In genomic region chr4:2249526-2249991, GRCh38 we compare ENCODE assay signal across 18 cellular contexts. TPM values are rescaled to one million over a fixed set of nuclear protein-coding genes. Genes with fewer than 3 reads are reported as not detected.
DNase-seq lines count a peak whose midpoint lies in the region; ATAC-seq and TF ChIP-seq lines count a peak whose summit lies in the region.
"Had no signal": no experiment of that assay in that cellular context is flagged by ENCODE, and none has a peak within 500 bp of the region (broad histone marks: within the 10 kb centered on the region; RNA-seq: fewer than 3 reads in every experiment).

No MANE protein-coding gene starts in this region.

- H3K9me3 ChIP-seq in heart right ventricle (no peaks in the 10 kb centered on the region), esophagus muscularis mucosa (no peaks in the 10 kb centered on the region)
- H3K9me3 ChIP-seq: HAP-1 had no signal

- no peaks in the 10 kb centered on the region for H3K9me3 Mint-ChIP-seq in stimulated activated effector memory CD8-positive, alpha-beta T cell treated with anti-CD3 and anti-CD28 coated beads, Interleukin-12 subunit alpha, Interleukin-12 subunit beta, amount 100 ng/mL, for 72 hours
- H3K9me3 Mint-ChIP-seq: activated CD4-positive, alpha-beta T cell treated with anti-CD3 and anti-CD28 coated beads, Interleukin-2, amount 10 ng/mL, durations not matched to agents 7 days and 5 days; activated naive CD8-positive, alpha-beta T cell treated with anti-CD3 and anti-CD28 coated beads, Interleukin-2, amount 10 ng/mL, durations not matched to agents 7 days and 5 days; CD8-positive, alpha-beta T cell; naive B cell; stimulated activated naive B cell treated with anti-CD40 and anti-IgM and Interleukin-4, amounts not matched to agents 10 μg/mL and 1 μg/mL and 100 μg/mL, for 72 hours had no signal

- no peak for ATAC-seq in left cardiac atrium
- ATAC-seq in heart right ventricle, result no peak
- no peak for ATAC-seq in stimulated activated effector memory CD8-positive, alpha-beta T cell treated with anti-CD3 and anti-CD28 coated beads, Interleukin-12 subunit alpha, Interleukin-12 subunit beta, amount 100 ng/mL, for 72 hours
- ATAC-seq in GM18502 (IDR thresholded peaks at IDR 0.05; ENCODE audit: poor library complexity, unreplicated experiment), result no peak
- ATAC-seq: CD8-positive, alpha-beta T cell; stimulated activated naive B cell treated with anti-CD40 and anti-IgM and Interleukin-4, amounts not matched to agents 10 μg/mL and 1 μg/mL and 100 μg/mL, for 72 hours had no signal

- peaks cover 5 to 79% (median 45%) of the 10 kb centered on the region in 9 donors for H3K36me3 ChIP-seq in heart right ventricle
- H3K36me3 ChIP-seq in esophagus muscularis mucosa, result peaks cover 43 to 82% (median 79%) of the 10 kb centered on the region in 4 donors
- H3K36me3 ChIP-seq: HAP-1 had no signal

- 91 to 92% methylated on average over 15 of the region's 15 CpGs for WGBS in heart right ventricle, 2 donors
- WGBS in esophagus muscularis mucosa, result 83% methylated on average over 4 of the region's 15 CpGs

- intact Hi-C loops in left cardiac atrium (cut with DNase I) (loop anchor here in 1 of 2 donors (10.0 kb wide), 1 partner anchor 165 kb away; the partner anchor contains the start of genes CFAP99 and ZFYVE28), heart right ventricle (cut with DNase I) (loop anchor here in 1 of 10 donors (10.0 kb wide), 1 partner anchor 105 kb away; no protein-coding TSS in a partner anchor), esophagus muscularis mucosa (cut with DNase I) (no loop called here)

- peaks cover 12% of the 10 kb centered on the region for H3K36me3 Mint-ChIP-seq in stimulated activated effector memory CD8-positive, alpha-beta T cell treated with anti-CD3 and anti-CD28 coated beads, Interleukin-12 subunit alpha, Interleukin-12 subunit beta, amount 100 ng/mL, for 72 hours
- H3K36me3 Mint-ChIP-seq: activated naive CD8-positive, alpha-beta T cell treated with anti-CD3 and anti-CD28 coated beads, Interleukin-2, amount 10 ng/mL, durations not matched to agents 7 days and 5 days; naive B cell had no signal

- H3K4me1 Mint-ChIP-seq in stimulated activated effector memory CD8-positive, alpha-beta T cell treated with anti-CD3 and anti-CD28 coated beads, Interleukin-12 subunit alpha, Interleukin-12 subunit beta, amount 100 ng/mL, for 72 hours, result peaks cover 15% of the 10 kb centered on the region
- H3K4me1 Mint-ChIP-seq: stimulated activated naive B cell treated with anti-CD40 and anti-IgM and Interleukin-4, amounts not matched to agents 10 μg/mL and 1 μg/mL and 100 μg/mL, for 72 hours had no signal

- peak overlapping the region; percentile 26 for H3K27ac Mint-ChIP-seq in stimulated activated effector memory CD8-positive, alpha-beta T cell treated with anti-CD3 and anti-CD28 coated beads, Interleukin-12 subunit alpha, Interleukin-12 subunit beta, amount 100 ng/mL, for 72 hours
- H3K27ac Mint-ChIP-seq: activated CD4-positive, alpha-beta T cell treated with anti-CD3 and anti-CD28 coated beads, Interleukin-2, amount 10 ng/mL, durations not matched to agents 7 days and 5 days; activated naive CD8-positive, alpha-beta T cell treated with anti-CD3 and anti-CD28 coated beads, Interleukin-2, amount 10 ng/mL, durations not matched to agents 7 days and 5 days; CD8-positive, alpha-beta T cell; naive B cell; stimulated activated naive B cell treated with anti-CD40 and anti-IgM and Interleukin-4, amounts not matched to agents 10 μg/mL and 1 μg/mL and 100 μg/mL, for 72 hours had no signal

- no peak for TF ChIP-seq EP300 in esophagus muscularis mucosa (IDR thresholded peaks at IDR 0.05)

- H3K4me3 Mint-ChIP-seq in stimulated activated effector memory CD8-positive, alpha-beta T cell treated with anti-CD3 and anti-CD28 coated beads, Interleukin-12 subunit alpha, Interleukin-12 subunit beta, amount 100 ng/mL, for 72 hours, result no peak overlapping the region
- H3K4me3 Mint-ChIP-seq: activated CD4-positive, alpha-beta T cell treated with anti-CD3 and anti-CD28 coated beads, Interleukin-2, amount 10 ng/mL, durations not matched to agents 7 days and 5 days; activated naive CD8-positive, alpha-beta T cell treated with anti-CD3 and anti-CD28 coated beads, Interleukin-2, amount 10 ng/mL, durations not matched to agents 7 days and 5 days; CD8-positive, alpha-beta T cell; stimulated activated naive B cell treated with anti-CD40 and anti-IgM and Interleukin-4, amounts not matched to agents 10 μg/mL and 1 μg/mL and 100 μg/mL, for 72 hours had no signal

- H3K27ac ChIP-seq in heart right ventricle (no peak overlapping the region), esophagus muscularis mucosa (replicated peaks in 1 of 4) (no peak overlapping the region)

- H3K4me1 ChIP-seq in heart right ventricle, result peaks cover 6 to 33% (median 26%) of the 10 kb centered on the region in 9 donors
- H3K4me1 ChIP-seq in esophagus muscularis mucosa, result peaks cover 15 to 30% (median 20%) of the 10 kb centered on the region in 4 donors

- no peaks in the 10 kb centered on the region for H3K27me3 ChIP-seq in heart right ventricle
- H3K27me3 ChIP-seq in esophagus muscularis mucosa, result no peaks in the 10 kb centered on the region

- TF ChIP-seq POLR2A in esophagus muscularis mucosa (IDR thresholded peaks at IDR 0.05; ENCODE audit: low read depth), result no peak

- H3K4me3 ChIP-seq in heart right ventricle, result no peak overlapping the region
- no peak overlapping the region for H3K4me3 ChIP-seq in esophagus muscularis mucosa
- H3K4me3 ChIP-seq: HAP-1 had no signal

- DNase-seq in left cardiac atrium (peak; percentile 15), heart right ventricle (no peak), HPDE6-E6E7 (ENCODE audit: extremely low spot score) (peak; percentile 60), esophagus muscularis mucosa (ENCODE audit: extremely low spot score) (peak; percentile 89), mesenteric fat pad (ENCODE audit: low spot score) (no peak)
- no peak for DNase-seq in stimulated activated effector memory CD8-positive, alpha-beta T cell treated with anti-CD3 and anti-CD28 coated beads, Interleukin-12 subunit alpha, Interleukin-12 subunit beta, amount 100 ng/mL, for 72 hours (ENCODE audit: low spot score in 2 of 2)
- no peak for DNase-seq in central memory CD4-positive, alpha-beta T cell
- DNase-seq: activated CD4-positive, alpha-beta T cell treated with anti-CD3 and anti-CD28 coated beads, Interleukin-2, amount 10 ng/mL, durations not matched to agents 7 days and 5 days; activated naive CD8-positive, alpha-beta T cell treated with anti-CD3 and anti-CD28 coated beads, Interleukin-2, amount 10 ng/mL, durations not matched to agents 7 days and 5 days; KG1; naive B cell; NCI-H2029 treated with DMSO at 0.1 percent for 48 hours; stimulated activated CD4-positive, alpha-beta T cell treated with anti-CD3 and anti-CD28 coated beads, Interleukin-12 subunit alpha, Interleukin-12 subunit beta, amount 100 ng/mL, for 4 hours; stimulated activated naive B cell treated with anti-CD40 and anti-IgM and Interleukin-4, amounts not matched to agents 10 μg/mL and 1 μg/mL and 100 μg/mL, for 72 hours; trophoblast cell had no signal

- TF ChIP-seq CTCF in heart right ventricle (IDR thresholded peaks at IDR 0.05), result no peak
- TF ChIP-seq CTCF in esophagus muscularis mucosa (IDR thresholded peaks at IDR 0.05), result no peak

RNA-seq across cellular contexts. Expression of gene HAUS3, which starts 7.6 kb away (rescaled TPM):
- total RNA-seq in left cardiac atrium (1 to 10 TPM; 6.7 to 7.3 TPM), heart right ventricle (1 to 10 TPM; 4.0 to 7.3 (median 6.5) TPM), esophagus muscularis mucosa (10 to 100 TPM in 3 of 4 donors, 1 to 10 TPM in 1; 9.9 to 14.1 (median 11.3) TPM), mesenteric fat pad (12.7 TPM)
- polyA plus RNA-seq in heart right ventricle, result 10 to 100 TPM in 1 of 2 donors, 1 to 10 TPM in 1; 3.5 to 10.5 TPM

RNA-seq across cellular contexts. Expression of gene POLN, which starts 7.6 kb away (rescaled TPM):
- total RNA-seq in left cardiac atrium, result 1 to 10 TPM; 2.4 to 6.3 TPM
- 1 to 10 TPM; 1.3 to 3.1 (median 2.1) TPM for total RNA-seq in heart right ventricle
- 1 to 10 TPM in 1 of 2 donors, under 1 TPM in 1; 0.97 to 2.4 TPM for polyA plus RNA-seq in heart right ventricle
- total RNA-seq in esophagus muscularis mucosa, result 1 to 10 TPM; 1.2 to 3.3 (median 2.7) TPM
- 12.8 TPM for total RNA-seq in mesenteric fat pad

RNA-seq across cellular contexts. Expression of gene MXD4, which starts 12.3 kb away (rescaled TPM):
- total RNA-seq in left cardiac atrium, result 10 to 100 TPM; 27.7 to 46.9 TPM
- 10 to 100 TPM; 19.1 to 44.2 (median 27.9) TPM for total RNA-seq in heart right ventricle
- polyA plus RNA-seq in heart right ventricle, result 10 to 100 TPM; 29.6 to 82.2 TPM
- 10 to 100 TPM; 38.8 to 86.4 (median 59.2) TPM for total RNA-seq in esophagus muscularis mucosa
- 61.3 TPM for total RNA-seq in mesenteric fat pad

Comparison
In these comparisons a context has a peak if more than half of its experiments do, and no peak if none do; other contexts are left out.
1. DNase-seq: peak in left cardiac atrium (single experiment), HPDE6-E6E7 (single experiment) and esophagus muscularis mucosa (single experiment); none in heart right ventricle (0 of 2), stimulated activated effector memory CD8-positive, alpha-beta T cell treated with anti-CD3 and anti-CD28 coated beads, Interleukin-12 subunit alpha, Interleukin-12 subunit beta, amount 100 ng/mL, for 72 hours (0 of 2), mesenteric fat pad (single experiment) and central memory CD4-positive, alpha-beta T cell (single experiment).